Comparison of ENCODE assay signal across 19 cellular contexts in genomic region chr11:22461626-22462025, GRCh38.
"Had no signal": no experiment of that assay in that cellular context is flagged by ENCODE, and none has a peak within 500 bp of the region (broad histone marks: within the 10 kb centered on the region; RNA-seq: fewer than 3 reads in every experiment).

No MANE protein-coding gene starts in this region.

- ATAC-seq: activated CD4-positive, alpha-beta T cell treated with anti-CD3 and anti-CD28 coated beads for 36 hours; activated T-helper 17 cell treated with anti-CD3 and anti-CD28 coated beads, Interleukin-2, amount 50 U/mL, for 72 hours; foreskin keratinocyte; left lobe of liver; lower lobe of right lung; naive thymus-derived CD8-positive, alpha-beta T cell; right cardiac atrium had no signal

- H3K9me3 ChIP-seq: lower lobe of right lung, tibial artery had no signal

- H3K27me3 ChIP-seq: foreskin keratinocyte, tibial artery had no signal

- H3K4me3 ChIP-seq: coronary artery, lower lobe of right lung, tibial artery had no signal

- H3K4me1 ChIP-seq: lower lobe of right lung, tibial artery had no signal

- H3K27ac ChIP-seq: coronary artery, foreskin keratinocyte, lower lobe of right lung, tibial artery had no signal

- DNase-seq: activated B cell treated with CpG ODN at 0.5 μM for 24 hours; activated CD4-positive, alpha-beta T cell treated with anti-CD3 and anti-CD28 coated beads for 36 hours; activated CD4-positive, alpha-beta T cell treated with anti-CD3 and anti-CD28 coated beads, Interleukin-2, amount 50 U/mL, for 4 hours; activated CD8-positive, alpha-beta memory T cell treated with anti-CD3 and anti-CD28 coated beads for 24 hours; activated CD8-positive, alpha-beta memory T cell treated with anti-CD3 and anti-CD28 coated beads, Interleukin-2, amount 50 U/mL, for 4 hours; activated T-cell treated with anti-CD3 and anti-CD28 coated beads, Interleukin-2, amount 50 U/mL, for 24 hours; amniotic stem cell; cerebellar nuclear complex; lower lobe of right lung; naive thymus-derived CD8-positive, alpha-beta T cell; right cardiac atrium; stimulated activated CD4-positive, alpha-beta T cell treated with anti-CD3 and anti-CD28 coated beads, Interleukin-1b, Interleukin-23, amount 100 ng/mL, for 48 hours; substantia nigra; T1000; tibial artery had no signal

- H3K36me3 ChIP-seq: lower lobe of right lung, tibial artery had no signal
